In genomic region chr5:180816608-180817534, GRCh38 we compare ENCODE assay signal across 8 cellular contexts. TPM values are rescaled to one million over a fixed set of nuclear protein-coding genes. Genes with fewer than 3 reads are reported as not detected.
DNase-seq lines count a peak whose midpoint lies in the region; ATAC-seq and TF ChIP-seq lines count a peak whose summit lies in the region.

No MANE protein-coding gene starts in this region.

- H2AFZ ChIP-seq in mesenchymal stem cell (ENCODE audit: low read depth, low read length) = no peak overlapping the region

- H2AK5ac ChIP-seq in mesenchymal stem cell (ENCODE audit: low read length, severe bottlenecking) = peak overlapping the region; percentile 44

- intact Hi-C loops in CD8-positive, alpha-beta T cell (cut with DNase I, micrococcal nuclease) = loop anchor here in 1 of 2 experiments (10.0 kb wide), 1 partner anchor 132 kb away; no protein-coding TSS in a partner anchor

- DNase-seq in CD8-positive, alpha-beta T cell = peak in 1 of 7 experiments; percentile 51
- DNase-seq in mesenchymal stem cell (peak; percentile 76), AG08395 (ENCODE audit: low spot score) (no peak), HPDE6-E6E7 (ENCODE audit: extremely low spot score) (no peak), SKM-1 (lab: John Stamatoyannopoulos, UW; ENCODE audit: unreplicated experiment) (no peak)

- H3K27ac ChIP-seq in CD8-positive, alpha-beta T cell (ENCODE audit: low read depth, low read length) = no peak overlapping the region
- H3K27ac ChIP-seq in adipose tissue (ENCODE audit: low read depth, low read length) (peak overlapping the region; percentile 6), mesenchymal stem cell (ENCODE audit: low read length, poor library complexity, severe bottlenecking) (peak overlapping the region; percentile 59)

- H3K14ac ChIP-seq in mesenchymal stem cell (ENCODE audit: low read length in 2 of 2) = no peak overlapping the region

- POLR2A ChIA-PET in CD8-positive, alpha-beta T cell (lab: Charles Lee) = interaction anchor here (0.7 to 3.5 kb wide), 4 partner anchors 13 to 44 kb away, joined by 3 to 36 read pairs (median 4); no protein-coding TSS in a partner anchor

- WGBS in adipose tissue, 3 donors = 24 to 54% (median 28%) methylated on average over 13 of the region's 13 CpGs
- WGBS in mesenchymal stem cell = 50% methylated on average over 9 of the region's 13 CpGs

- H3K9ac ChIP-seq in mesenchymal stem cell (ENCODE audit: low read length) = peak overlapping the region; percentile 74

- peak overlapping the region; percentile 86 for H4K8ac ChIP-seq in mesenchymal stem cell (ENCODE audit: low read length)

- H3K27me3 ChIP-seq in CD8-positive, alpha-beta T cell (ENCODE audit: insufficient read depth, low read length) = no peaks in the 10 kb centered on the region
- no peaks in the 10 kb centered on the region for H3K27me3 ChIP-seq in mesenchymal stem cell (ENCODE audit: control insufficient read depth in 1 of 2, insufficient read depth in 1 of 2, low read length in 2 of 2)

- H3K79me1 ChIP-seq in mesenchymal stem cell (replicated peaks; ENCODE audit: low read length, poor library complexity, severe bottlenecking) = peaks cover 2% of the 10 kb centered on the region

- peak overlapping the region; percentile 65 for H3K4me3 Mint-ChIP-seq in CD8-positive, alpha-beta T cell

- peak overlapping the region; percentile 14 for H3K4me3 ChIP-seq in CD8-positive, alpha-beta T cell (ENCODE audit: low read depth, low read length)
- no peak overlapping the region for H3K4me3 ChIP-seq in mesenchymal stem cell (ENCODE audit: insufficient read depth in 1 of 2, low read depth in 1 of 2, low read length in 2 of 2)

- H4K91ac ChIP-seq in mesenchymal stem cell (ENCODE audit: low read length) = peak overlapping the region; percentile 48

- ATAC-seq in CD8-positive, alpha-beta T cell = peak; percentile 54
- ATAC-seq in HG03354 (IDR thresholded peaks at IDR 0.05; ENCODE audit: poor library complexity, severe bottlenecking, unreplicated experiment) (peak; percentile 39), HG02870 (IDR thresholded peaks at IDR 0.05; ENCODE audit: unreplicated experiment) (no peak)

- H3K18ac ChIP-seq in mesenchymal stem cell (ENCODE audit: low read depth in 1 of 2, low read length in 2 of 2) = peak overlapping the region; percentile 28 to 52

- H2BK120ac ChIP-seq in mesenchymal stem cell (ENCODE audit: low read depth, low read length) = peak overlapping the region; percentile 98

- no peaks in the 10 kb centered on the region for H3K9me3 Mint-ChIP-seq in CD8-positive, alpha-beta T cell

- H2BK15ac ChIP-seq in mesenchymal stem cell (ENCODE audit: low read depth, poor library complexity, severe bottlenecking) = peak overlapping the region; percentile 63

- no peak overlapping the region for H3K23ac ChIP-seq in mesenchymal stem cell (ENCODE audit: low read length in 2 of 2)

- peak overlapping the region; percentile 13 for H3K4me2 ChIP-seq in mesenchymal stem cell (ENCODE audit: low read length, poor library complexity, severe bottlenecking)

- H3K4me1 Mint-ChIP-seq in CD8-positive, alpha-beta T cell (ENCODE audit: low read depth) = peaks cover 38% of the 10 kb centered on the region

- no peak for TF ChIP-seq CTCF in CD8-positive, alpha-beta T cell (IDR thresholded peaks at IDR 0.05)

- H3K27me3 Mint-ChIP-seq in CD8-positive, alpha-beta T cell (ENCODE audit: low read depth) = no peaks in the 10 kb centered on the region

- CTCF ChIA-PET in CD8-positive, alpha-beta T cell (lab: Charles Lee) = interaction anchor here (0.9 to 1.6 kb wide), 6 partner anchors 10 to 52 kb away, joined by 3 to 5 read pairs (median 4); no protein-coding TSS in a partner anchor

- H3K27ac Mint-ChIP-seq in CD8-positive, alpha-beta T cell = peak overlapping the region; percentile 81

- H3K9me3 ChIP-seq in CD8-positive, alpha-beta T cell (ENCODE audit: low read length) = no peaks in the 10 kb centered on the region
- no peaks in the 10 kb centered on the region for H3K9me3 ChIP-seq in mesenchymal stem cell (ENCODE audit: control insufficient read depth, low read length)

- no peaks in the 10 kb centered on the region for H3K36me3 Mint-ChIP-seq in CD8-positive, alpha-beta T cell

- H3K4me1 ChIP-seq in CD8-positive, alpha-beta T cell (ENCODE audit: insufficient read depth, low read length) = peaks cover 20% of the 10 kb centered on the region
- H3K4me1 ChIP-seq in mesenchymal stem cell (ENCODE audit: control insufficient read depth, insufficient read depth, low read depth, low read length) = peaks cover 14% of the 10 kb centered on the region

- no peaks in the 10 kb centered on the region for H3K36me3 ChIP-seq in CD8-positive, alpha-beta T cell (ENCODE audit: insufficient read depth, low read length)
- H3K36me3 ChIP-seq in mesenchymal stem cell (ENCODE audit: control insufficient read depth in 1 of 2, insufficient read depth in 2 of 2, low read depth in 1 of 2, low read length in 2 of 2) = no peaks in the 10 kb centered on the region

- peak overlapping the region; percentile 89 for H2BK5ac ChIP-seq in mesenchymal stem cell (ENCODE audit: low read depth, low read length, poor library complexity, severe bottlenecking)

- peak overlapping the region in 1 of 2 experiments; percentile 93 for H3K4ac ChIP-seq in mesenchymal stem cell (ENCODE audit: low read depth in 1 of 2, low read length in 2 of 2)

- H2BK12ac ChIP-seq in mesenchymal stem cell (ENCODE audit: low read length in 2 of 2) = peak overlapping the region; percentile 91 to 94

RNA-seq across cellular contexts. Expression of gene MGAT1, which starts 14.3 kb away (rescaled TPM):
- 10 to 100 TPM; 43.5 to 47.5 TPM for total RNA-seq in CD8-positive, alpha-beta T cell
- polyA plus RNA-seq in adipose tissue = 100 to 1,000 TPM in 2 of 3 donors, 10 to 100 TPM in 1; 97.5 to 180 (median 114) TPM
- polyA plus RNA-seq in mesenchymal stem cell (2013, experiment 1 of 2) = 103 TPM
- polyA plus RNA-seq in mesenchymal stem cell (2013, experiment 2 of 2) = 105 TPM

RNA-seq across cellular contexts. Expression of gene ZFP62, which starts 44.2 kb away (rescaled TPM):
- 10 to 100 TPM; 13.7 to 13.9 TPM for total RNA-seq in CD8-positive, alpha-beta T cell
- polyA plus RNA-seq in adipose tissue = 1 to 10 TPM; 5.0 to 9.8 (median 8.6) TPM
- 11.2 TPM for polyA plus RNA-seq in mesenchymal stem cell (2013, experiment 1 of 2)
- polyA plus RNA-seq in mesenchymal stem cell (2013, experiment 2 of 2) = 10.5 TPM
